1 cellular context compared by ENCODE assay signal in the genomic region with DNA sequence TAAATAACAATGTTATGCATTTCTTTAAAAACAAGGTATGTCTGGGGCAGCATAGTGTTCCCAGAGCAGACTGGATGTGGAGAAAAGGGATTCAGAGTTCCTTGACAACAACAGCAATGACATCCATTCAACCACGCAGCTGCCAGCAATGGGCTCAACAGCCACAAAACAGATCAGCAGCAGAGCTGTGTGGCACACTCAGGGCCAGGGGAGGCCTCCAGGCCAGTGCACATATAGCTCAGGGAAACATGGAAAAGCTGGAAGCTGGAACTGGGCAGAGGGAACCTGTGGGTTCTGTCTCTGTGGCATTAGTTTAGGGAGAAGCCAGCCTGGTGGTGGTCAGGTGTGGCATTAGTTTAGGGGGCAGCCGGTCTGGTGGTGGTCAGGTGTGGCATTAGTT.
TF ChIP-seq lines count a peak whose summit lies in the region.

No MANE protein-coding gene starts in this region.

TF ChIP-seq in WTC11, 78 proteins besides CTCF, POLR2A, EP300 and RAD21 (continued from another document):
- TF ChIP-seq ZBTB43 (CRISPR knock-in tag; IDR thresholded peaks at IDR 0.05) (no peak), FOXP1 (CRISPR knock-in tag; IDR thresholded peaks at IDR 0.05; ENCODE audit: borderline replicate concordance) (no peak)
